ENCODE assay signal across 21 cellular contexts in genomic region chr3:56958879-56959607, GRCh38.
"Had no signal": no experiment of that assay in that cellular context is flagged by ENCODE, and none has a peak within 500 bp of the region (broad histone marks: within the 10 kb centered on the region; RNA-seq: fewer than 3 reads in every experiment).

No MANE protein-coding gene starts in this region.

- H3K9me3 Mint-ChIP-seq: effector memory CD8-positive, alpha-beta T cell; memory B cell; naive B cell; natural killer cell treated with Interleukin-12 subunit alpha and Interleukin-12 subunit beta and Interleukin-15 and Interleukin-18, amount 100 ng/mL, for 72 hours; neural progenitor cell; stimulated activated effector memory CD8-positive, alpha-beta T cell treated with anti-CD3 and anti-CD28 coated beads, Interleukin-12 subunit alpha, Interleukin-12 subunit beta, amount 100 ng/mL, for 72 hours; type B pancreatic cell had no signal

- H3K27me3 ChIP-seq: neural progenitor cell, ovary, sigmoid colon, testis, tibial artery had no signal

- H3K4me2 ChIP-seq: neural progenitor cell had no signal

- H3K9ac ChIP-seq: neural progenitor cell had no signal

- H3K36me3 Mint-ChIP-seq: memory B cell; naive B cell; natural killer cell treated with Interleukin-12 subunit alpha and Interleukin-12 subunit beta and Interleukin-15 and Interleukin-18, amount 100 ng/mL, for 72 hours; neural progenitor cell; stimulated activated effector memory CD8-positive, alpha-beta T cell treated with anti-CD3 and anti-CD28 coated beads, Interleukin-12 subunit alpha, Interleukin-12 subunit beta, amount 100 ng/mL, for 72 hours had no signal

- H3K4me3 ChIP-seq: lung, neural progenitor cell, ovary, psoas muscle, sigmoid colon, testis, tibial artery had no signal

- H3K9me3 ChIP-seq: ovary, psoas muscle, sigmoid colon, testis, tibial artery had no signal

- H3K4me3 Mint-ChIP-seq: effector memory CD8-positive, alpha-beta T cell; memory B cell; naive B cell; natural killer cell treated with Interleukin-12 subunit alpha and Interleukin-12 subunit beta and Interleukin-15 and Interleukin-18, amount 100 ng/mL, for 72 hours; neural progenitor cell; stimulated activated effector memory CD8-positive, alpha-beta T cell treated with anti-CD3 and anti-CD28 coated beads, Interleukin-12 subunit alpha, Interleukin-12 subunit beta, amount 100 ng/mL, for 72 hours; type B pancreatic cell had no signal

- H3K4me1 ChIP-seq: neural progenitor cell, psoas muscle, tibial artery had no signal

- H3K4me1 Mint-ChIP-seq: naive B cell had no signal

- H3K36me3 ChIP-seq: neural progenitor cell, ovary, sigmoid colon, tibial artery had no signal

- H3K27ac Mint-ChIP-seq: effector memory CD8-positive, alpha-beta T cell; memory B cell; natural killer cell treated with Interleukin-12 subunit alpha and Interleukin-12 subunit beta and Interleukin-15 and Interleukin-18, amount 100 ng/mL, for 72 hours; neural progenitor cell; stimulated activated effector memory CD8-positive, alpha-beta T cell treated with anti-CD3 and anti-CD28 coated beads, Interleukin-12 subunit alpha, Interleukin-12 subunit beta, amount 100 ng/mL, for 72 hours; type B pancreatic cell had no signal

- H2AFZ ChIP-seq: neural progenitor cell had no signal

- H3K27ac ChIP-seq: neural progenitor cell, ovary, psoas muscle, sigmoid colon, testis, tibial artery had no signal

- ATAC-seq: effector memory CD8-positive, alpha-beta T cell; natural killer cell treated with Interleukin-12 subunit alpha and Interleukin-12 subunit beta and Interleukin-15 and Interleukin-18, amount 100 ng/mL, for 72 hours; psoas muscle; right cardiac atrium; stimulated activated effector memory CD8-positive, alpha-beta T cell treated with anti-CD3 and anti-CD28 coated beads, Interleukin-12 subunit alpha, Interleukin-12 subunit beta, amount 100 ng/mL, for 72 hours; stimulated activated naive CD8-positive, alpha-beta T cell treated with anti-CD3 and anti-CD28 coated beads, Interleukin-15, Interleukin-2, amounts not matched to agents 100 U/mL and 50 U/mL, for 24 hours had no signal

- H3K27me3 Mint-ChIP-seq: effector memory CD8-positive, alpha-beta T cell; natural killer cell treated with Interleukin-12 subunit alpha and Interleukin-12 subunit beta and Interleukin-15 and Interleukin-18, amount 100 ng/mL, for 72 hours; type B pancreatic cell had no signal

- DNase-seq: cortex of kidney; effector memory CD8-positive, alpha-beta T cell; naive B cell; nucleus accumbens; ovary; posterior cingulate gyrus; psoas muscle; right cardiac atrium; sigmoid colon; stimulated activated CD4-positive, alpha-beta T cell treated with anti-CD3 and anti-CD28 coated beads, Interleukin-2, amount 100 ng/mL, for 24 hours; stimulated activated CD4-positive, alpha-beta T cell treated with anti-CD3 and anti-CD28 coated beads, Interleukin-4, amount 100 ng/mL, for 24 hours; stimulated activated naive CD8-positive, alpha-beta T cell treated with anti-CD3 and anti-CD28 coated beads, Interleukin-15, Interleukin-2, amounts not matched to agents 100 U/mL and 50 U/mL, for 24 hours; substantia nigra; testis; tibial artery had no signal
